7 cellular contexts compared by ENCODE assay signal in the genomic region with DNA sequence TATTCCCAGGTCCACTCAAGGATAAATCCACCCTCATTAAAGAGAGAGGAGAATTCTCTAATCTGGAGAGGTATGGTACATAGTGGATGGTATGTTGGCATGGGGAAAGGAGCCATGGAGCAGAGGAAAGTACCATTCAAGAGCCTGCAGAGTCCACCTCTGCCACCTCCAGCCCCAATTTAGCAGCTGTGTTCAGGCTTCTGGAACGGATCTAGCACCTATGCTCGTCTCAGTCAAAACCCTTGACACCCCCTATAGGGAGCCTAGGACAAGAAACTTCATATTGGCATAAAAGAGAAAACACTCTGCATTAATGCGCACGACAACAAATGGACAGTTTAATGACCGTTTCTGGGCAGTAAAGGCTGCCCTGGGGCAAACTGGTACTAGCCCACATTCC.
"Had no signal": no experiment of that assay in that cellular context is flagged by ENCODE, and none has a peak within 500 bp of the region (broad histone marks: within the 10 kb centered on the region; RNA-seq: fewer than 3 reads in every experiment).

No MANE protein-coding gene starts in this region.

- DNase-seq: GM23248, GOT3, H7, HFFc6 had no signal

- H3K27ac Mint-ChIP-seq: HFFc6, IgD-negative memory B cell had no signal

- H3K4me3 Mint-ChIP-seq: HFFc6, IgD-negative memory B cell had no signal

- H3K36me3 Mint-ChIP-seq: IgD-negative memory B cell had no signal

- H3K4me1 Mint-ChIP-seq: IgD-negative memory B cell had no signal

- ATAC-seq: HCT116, HepG2 had no signal

- H3K9me3 Mint-ChIP-seq: IgD-negative memory B cell had no signal
